Comparison of ENCODE assay signal across 23 cellular contexts in the genomic region with DNA sequence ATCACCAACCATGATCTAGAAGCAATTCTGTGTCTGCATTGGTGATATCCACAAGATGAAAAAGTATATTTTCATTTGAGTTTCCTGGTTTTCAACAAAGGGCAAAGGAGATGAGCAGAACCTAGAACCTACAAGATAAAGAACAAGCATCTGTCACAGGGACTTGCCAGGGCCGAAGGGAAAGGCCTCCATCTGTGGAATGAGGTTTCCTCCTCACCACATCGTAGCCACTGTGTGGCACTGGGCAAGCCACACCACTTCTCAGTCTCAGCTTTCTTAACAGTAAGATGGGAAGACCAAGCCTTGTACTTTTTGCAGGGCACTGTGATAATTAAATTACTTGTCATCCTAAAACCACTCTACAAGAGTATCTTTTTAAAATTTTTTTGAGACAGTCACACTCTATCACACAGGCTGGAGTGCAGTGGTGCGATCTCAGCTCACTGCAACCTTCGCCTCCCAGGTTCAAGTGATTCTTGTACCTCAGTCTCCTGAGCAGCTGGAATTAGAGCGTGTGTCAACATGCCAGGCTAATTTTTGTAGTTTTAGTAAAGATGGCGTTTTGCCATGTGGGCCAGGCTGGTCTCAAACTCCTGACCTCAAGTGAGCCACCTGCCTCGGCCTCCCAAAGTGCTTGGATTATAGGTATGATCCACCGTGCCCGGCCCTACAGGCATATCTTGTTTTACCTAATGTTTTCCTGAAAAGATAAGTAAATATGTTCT.
"Had no signal": no experiment of that assay in that cellular context is flagged by ENCODE, and none has a peak within 500 bp of the region (broad histone marks: within the 10 kb centered on the region; RNA-seq: fewer than 3 reads in every experiment).

No MANE protein-coding gene starts in this region.

- DNase-seq: activated CD4-positive, alpha-beta T cell treated with anti-CD3 and anti-CD28 coated beads for 1 hour; activated CD4-positive, alpha-beta T cell treated with anti-CD3 and anti-CD28 coated beads, Interleukin-2, amount 10 ng/mL, durations not matched to agents 24 days and 14 days; activated CD4-positive, alpha-beta T cell treated with anti-CD3 and anti-CD28 coated beads, Interleukin-2, amount 50 U/mL, for 48 hours; activated CD8-positive, alpha-beta memory T cell treated with anti-CD3 and anti-CD28 coated beads for 24 hours; activated gamma-delta T cell; activated naive CD4-positive, alpha-beta T cell treated with anti-CD3 and anti-CD28 coated beads for 36 hours; activated T-cell treated with anti-CD3 and anti-CD28 coated beads, Interleukin-2, amount 50 U/mL, for 4 hours; amygdala; cerebellar nuclear complex; KG1; NCI-H1092; NCI-H1417; NCI-H1930; NCI-H2171; NCI-H2227 treated with DMSO at 0.1 percent for 48 hours; NCI-H510A; NCI-H526 treated with DMSO at 0.1 percent for 48 hours; SHP77 treated with DMSO at 0.1 percent for 48 hours had no signal

- FAIRE-seq: astrocyte, RCC 7860 had no signal

- ATAC-seq: activated T-cell treated with anti-CD3 and anti-CD28 coated beads, Interleukin-2, amount 50 U/mL, for 4 hours; activated T-helper 17 cell treated with anti-CD3 and anti-CD28 coated beads, Interleukin-2, amount 50 U/mL, for 72 hours; PC-3; WTC11 had no signal
